Comparison of ENCODE assay signal across 24 cellular contexts in the genomic region with DNA sequence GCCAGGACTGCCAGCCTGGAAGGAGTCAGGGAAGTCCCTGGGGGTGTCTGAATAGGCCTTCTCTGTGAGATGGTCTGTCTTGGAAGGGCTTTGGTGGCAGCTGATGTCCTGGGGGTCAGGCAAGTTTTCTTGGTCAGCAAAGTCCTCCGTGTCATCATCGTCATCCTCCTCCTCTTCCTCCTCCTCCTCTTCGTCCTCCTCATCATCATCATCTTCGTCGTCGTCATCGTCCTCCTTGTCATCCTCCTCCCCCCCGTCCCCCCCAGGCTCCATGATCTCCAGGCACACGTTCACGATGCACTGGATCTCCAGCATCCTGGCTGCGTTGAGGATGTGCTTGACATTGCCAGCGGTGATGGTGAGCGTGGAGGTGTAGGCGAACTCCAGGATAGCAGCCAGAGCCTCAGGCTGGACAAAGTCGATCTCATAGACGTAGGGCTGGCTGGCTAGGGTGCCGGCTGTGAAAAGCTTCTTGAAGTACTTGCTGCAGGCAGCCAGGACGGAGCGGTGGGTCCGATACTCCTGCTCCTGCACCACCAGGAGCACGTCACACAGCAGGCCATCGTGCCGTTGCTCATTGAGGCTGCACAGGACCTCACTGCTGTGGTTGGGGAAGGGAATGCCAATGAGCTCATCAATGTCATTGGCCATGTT.
"Had no signal": no experiment of that assay in that cellular context is flagged by ENCODE, and none has a peak within 500 bp of the region (broad histone marks: within the 10 kb centered on the region; RNA-seq: fewer than 3 reads in every experiment).

No MANE protein-coding gene starts in this region.

- H3K27ac ChIP-seq: left lung, lower lobe of right lung, neutrophil, ovary, right atrium auricular region, stomach, testis, transverse colon, upper lobe of left lung had no signal

- H3K36me3 ChIP-seq: left lung, lower lobe of right lung, neutrophil, ovary, right atrium auricular region, transverse colon, upper lobe of left lung had no signal

- H3K27me3 ChIP-seq: left lung, ovary, right atrium auricular region, stomach, testis, thyroid gland, transverse colon, upper lobe of left lung had no signal

- FAIRE-seq: keratinocyte, small intestine had no signal

- DNase-seq: head of caudate nucleus; hippocampal formation; left colon; left lung; lower lobe of right lung; mammary epithelial cell; mesenchymal stem cell; naive thymus-derived CD8-positive, alpha-beta T cell; occipital lobe; ovary; small intestine; stimulated activated CD4-positive, alpha-beta T cell treated with anti-CD3 and anti-CD28 coated beads, Interleukin-2, amount 100 ng/mL, for 24 hours; stimulated activated CD4-positive, alpha-beta T cell treated with anti-CD3 and anti-CD28 coated beads, Interleukin-4, amount 100 ng/mL, for 1 hour; stimulated activated naive B cell treated with anti-CD40 and anti-IgM and Interleukin-4, amounts not matched to agents 10 μg/mL and 1 μg/mL and 100 μg/mL, for 72 hours; stimulated activated naive CD8-positive, alpha-beta T cell treated with anti-CD3 and anti-CD28 coated beads, Interleukin-15, Interleukin-2, amounts not matched to agents 100 U/mL and 50 U/mL, for 24 hours; stomach; testis; thyroid gland; transverse colon had no signal

- H3K9me3 ChIP-seq: left lung, lower lobe of right lung, neutrophil, ovary, testis, thyroid gland, transverse colon, upper lobe of left lung had no signal

- ATAC-seq: left colon; left lung; lower lobe of right lung; naive thymus-derived CD8-positive, alpha-beta T cell; sciatic nerve; stimulated activated naive B cell treated with anti-CD40 and anti-IgM and Interleukin-4, amounts not matched to agents 10 μg/mL and 1 μg/mL and 100 μg/mL, for 72 hours; stimulated activated naive CD8-positive, alpha-beta T cell treated with anti-CD3 and anti-CD28 coated beads, Interleukin-15, Interleukin-2, amounts not matched to agents 100 U/mL and 50 U/mL, for 24 hours had no signal

- H3K4me3 ChIP-seq: left lung, lower lobe of right lung, ovary, right atrium auricular region, stomach, testis, thyroid gland, transverse colon, upper lobe of left lung had no signal

- H3K4me1 ChIP-seq: left lung, transverse colon had no signal
